In the genomic region with DNA sequence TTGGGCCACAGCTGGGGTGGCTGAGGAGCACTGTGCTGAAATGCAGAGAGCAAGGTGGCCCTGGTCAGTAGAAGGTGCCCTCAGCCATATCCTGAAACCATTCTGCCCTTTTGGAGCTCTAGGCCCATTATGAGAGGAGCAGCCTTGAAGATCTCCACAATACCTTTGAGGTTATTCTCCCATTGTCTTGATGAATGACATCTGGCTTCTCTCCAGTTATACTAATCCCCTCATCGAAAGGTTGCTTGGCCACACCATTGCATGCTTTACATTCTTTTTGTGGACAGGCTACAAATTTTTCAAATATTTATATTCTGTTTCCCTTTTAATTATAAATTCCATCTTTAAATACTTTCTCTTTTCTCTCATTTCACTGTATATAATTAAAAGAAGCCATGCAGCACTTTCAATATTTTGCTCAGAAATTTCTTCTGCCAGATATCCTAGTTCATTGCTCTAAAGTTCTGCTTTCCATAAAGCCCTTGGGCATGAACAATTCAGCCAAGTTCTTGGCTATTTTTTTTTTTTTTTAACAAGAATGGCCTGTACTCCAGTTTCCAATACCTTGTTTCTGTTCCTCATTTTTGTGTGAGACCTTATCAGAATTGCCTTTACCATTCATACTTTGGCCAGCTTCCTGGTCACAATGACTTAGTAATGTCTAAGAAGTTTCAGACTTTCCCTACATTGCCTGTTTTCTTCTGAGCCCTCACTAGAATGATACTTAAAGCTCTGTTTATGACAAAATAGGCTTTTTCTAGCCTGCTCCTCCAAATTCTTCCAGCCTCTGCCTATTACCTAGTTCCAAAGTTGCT, we compare ENCODE assay signal across 10 cellular contexts.
DNase-seq lines count a peak whose midpoint lies in the region; ATAC-seq and TF ChIP-seq lines count a peak whose summit lies in the region.
"Had no signal": no experiment of that assay in that cellular context is flagged by ENCODE, and none has a peak within 500 bp of the region (broad histone marks: within the 10 kb centered on the region; RNA-seq: fewer than 3 reads in every experiment).

No MANE protein-coding gene starts in this region.

- TF ChIP-seq CTCF in lower lobe of right lung (IDR thresholded peaks at IDR 0.05) (no peak), esophagus squamous epithelium (IDR thresholded peaks at IDR 0.05) (no peak)

- H3K27ac ChIP-seq in lower lobe of right lung (no peak overlapping the region), esophagus squamous epithelium (no peak overlapping the region)

- in situ Hi-C loops in ACHN (cut with HindIII; ENCODE audit: low pct_ligation_motif_present, low pct_unique_long_range_greater_than_20kb, low sequenced_read_pairs): no loop called here

- WGBS in esophagus squamous epithelium, 2 donors: 35 to 38% methylated on average over 1 of the region's 1 CpG

- intact Hi-C loops in lower lobe of right lung (cut with DNase I) (no loop called here), esophagus squamous epithelium (cut with DNase I) (no loop called here)

- peak; percentile 97 for ATAC-seq in GM18907 (IDR thresholded peaks at IDR 0.05; ENCODE audit: unreplicated experiment)
- peak; percentile 99 for ATAC-seq in HG02623 (IDR thresholded peaks at IDR 0.05; ENCODE audit: unreplicated experiment)
- ATAC-seq in lower lobe of right lung: peak; percentile 51 to 52

- DNase-seq in HS-27A (ENCODE audit: low read depth) (peak; percentile 31), lower lobe of right lung (no peak), GM03348 (ENCODE audit: low spot score) (no peak), esophagus squamous epithelium (lab: John Stamatoyannopoulos, UW) (no peak), HuH-7 (ENCODE audit: low spot score) (no peak), ACHN (no peak)
- DNase-seq: activated naive CD8-positive, alpha-beta T cell treated with anti-CD3 and anti-CD28 coated beads for 36 hours; stimulated activated CD4-positive, alpha-beta T cell treated with anti-CD3 and anti-CD28 coated beads, Interleukin-2, amount 100 ng/mL, for 48 hours had no signal

- H3K27me3 ChIP-seq in lower lobe of right lung (ENCODE audit: low read depth): no peaks in the 10 kb centered on the region
- H3K27me3 ChIP-seq in esophagus squamous epithelium: no peaks in the 10 kb centered on the region

- H3K4me3 ChIP-seq in lower lobe of right lung: no peak overlapping the region
- H3K4me3 ChIP-seq in esophagus squamous epithelium: no peak overlapping the region

- H3K4me1 ChIP-seq in lower lobe of right lung: no peaks in the 10 kb centered on the region
- H3K4me1 ChIP-seq in esophagus squamous epithelium: no peaks in the 10 kb centered on the region

- TF ChIP-seq POLR2A in esophagus squamous epithelium (IDR thresholded peaks at IDR 0.05): no peak

- H3K36me3 ChIP-seq in lower lobe of right lung (no peaks in the 10 kb centered on the region), esophagus squamous epithelium (no peaks in the 10 kb centered on the region)

- H3K9me3 ChIP-seq in lower lobe of right lung (no peaks in the 10 kb centered on the region), esophagus squamous epithelium (no peaks in the 10 kb centered on the region)
